Comparison of ENCODE assay signal across 18 cellular contexts in the genomic region with DNA sequence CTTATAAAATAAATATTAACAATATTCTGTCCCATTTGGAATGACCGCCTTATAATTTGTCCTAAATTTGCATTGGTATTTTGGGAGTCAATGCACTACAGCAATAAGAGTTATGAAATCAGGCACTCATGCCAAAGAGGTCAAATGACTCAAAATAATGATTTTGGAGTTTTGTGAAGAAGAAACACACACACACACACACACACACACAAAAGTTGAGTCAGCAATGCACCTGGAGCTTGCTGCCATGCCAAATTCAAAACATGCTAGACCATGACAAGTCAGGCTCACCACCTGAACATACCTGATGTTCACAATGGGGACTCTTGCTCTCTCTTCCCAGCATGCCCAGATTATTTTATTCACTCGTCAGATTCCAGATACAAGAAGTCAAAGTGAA. TPM values are rescaled to one million over a fixed set of nuclear protein-coding genes. Genes with fewer than 3 reads are reported as not detected.
DNase-seq lines count a peak whose midpoint lies in the region; ATAC-seq and TF ChIP-seq lines count a peak whose summit lies in the region.
"Had no signal": no experiment of that assay in that cellular context is flagged by ENCODE, and none has a peak within 500 bp of the region (broad histone marks: within the 10 kb centered on the region; RNA-seq: fewer than 3 reads in every experiment).

No MANE protein-coding gene starts in this region.

- ATAC-seq in GM23338 = no peak
- peak; percentile 68 to 84 (median 76) for ATAC-seq in right lobe of liver
- ATAC-seq in psoas muscle = no peak
- no peak for ATAC-seq in HG02763 (IDR thresholded peaks at IDR 0.05; ENCODE audit: unreplicated experiment)
- ATAC-seq: HCT116, K562 had no signal

- H3K4me1 ChIP-seq in GM23338 (ENCODE audit: insufficient read depth) (peaks cover 33% of the 10 kb centered on the region), adipocyte (ENCODE audit: control insufficient read depth, insufficient read depth, low read length) (peaks cover 32% of the 10 kb centered on the region), fibroblast of lung (ENCODE audit: control insufficient read depth, extremely low read depth, insufficient read depth, low read length) (no peaks in the 10 kb centered on the region), right lobe of liver (peaks cover 0 to 16% (median 8%) of the 10 kb centered on the region in 4 donors), psoas muscle (no peaks in the 10 kb centered on the region), right atrium auricular region (peaks cover 0 to 5% of the 10 kb centered on the region in 2 donors)
- H3K4me1 ChIP-seq: SJSA1 had no signal

- no peak for TF ChIP-seq CTCF in GM23338 (conservative IDR thresholded peaks at IDR 0.05; ENCODE audit: low read depth in 2 of 2)
- TF ChIP-seq CTCF in fibroblast of lung (conservative IDR thresholded peaks at IDR 0.05 in 1 of 2, IDR thresholded peaks at IDR 0.05 in 1 of 2; ENCODE audit: low read depth in 1 of 2, low read length in 2 of 2) = no peak
- TF ChIP-seq CTCF in right lobe of liver (IDR thresholded peaks at IDR 0.05) = no peak
- no peak for TF ChIP-seq CTCF in psoas muscle (IDR thresholded peaks at IDR 0.05)
- no peak for TF ChIP-seq CTCF in right atrium auricular region (IDR thresholded peaks at IDR 0.05)

- H3K4me3 ChIP-seq in GM23338 (no peak overlapping the region), adipocyte (ENCODE audit: low read length) (no peak overlapping the region), fibroblast of lung (replicated peaks in 1 of 4; ENCODE audit: control extremely low read depth in 1 of 4, insufficient read depth in 1 of 4, low read depth in 3 of 4, low read length in 4 of 4) (no peak overlapping the region), right lobe of liver (no peak overlapping the region), psoas muscle (no peak overlapping the region), right atrium auricular region (no peak overlapping the region)
- H3K4me3 ChIP-seq: K562, PC-9, SJSA1 had no signal

- H3K4me2 ChIP-seq in GM23338 (no peak overlapping the region), fibroblast of lung (ENCODE audit: extremely low read depth, insufficient read depth, low read length) (no peak overlapping the region)
- H3K4me2 ChIP-seq: PC-9 had no signal

- H3K9ac ChIP-seq in adipocyte (ENCODE audit: low read length) (no peak overlapping the region), fibroblast of lung (ENCODE audit: insufficient read depth, low read length) (no peak overlapping the region)

- H3K9me3 Mint-ChIP-seq in GM23338 = no peaks in the 10 kb centered on the region

- DNase-seq in GM23338 (ENCODE audit: low spot score) (no peak), adipocyte (ENCODE audit: low read depth) (peak; percentile 15), fibroblast of lung (ENCODE audit: low read depth in 2 of 2) (peak; percentile 11 to 32), right lobe of liver (peak in 1 of 3 donors; percentile 53), psoas muscle (no peak), RPMI8226 (no peak), right atrium auricular region (ENCODE audit: low spot score) (no peak)
- DNase-seq: COR-L47, DMS153, NCI-H1436, NCI-H2029, NCI-H2171 treated with DMSO at 0.1 percent for 48 hours, NCI-H446 treated with DMSO at 0.1 percent for 48 hours, PC-9 had no signal

- no peak overlapping the region for H2AFZ ChIP-seq in GM23338
- H2AFZ ChIP-seq in fibroblast of lung (ENCODE audit: low read length) = no peak overlapping the region
- H2AFZ ChIP-seq: PC-9 had no signal

- no peaks in the 10 kb centered on the region for H3F3A ChIP-seq in GM23338 (replicated peaks; ENCODE audit: low read depth)

- H4K20me1 ChIP-seq in GM23338 (replicated peaks; ENCODE audit: insufficient read depth) (no peaks in the 10 kb centered on the region; the same call in 1 of the 2 replicates), fibroblast of lung (ENCODE audit: control insufficient read depth, extremely low read depth, insufficient read depth, low read length) (no peaks in the 10 kb centered on the region)

- peaks cover 33% of the 10 kb centered on the region for H3K36me3 Mint-ChIP-seq in GM23338 (ENCODE audit: low read depth)

- H3K9me2 ChIP-seq in GM23338 (ENCODE audit: insufficient read depth) = no peaks in the 10 kb centered on the region

- TF ChIP-seq POLR2A in right lobe of liver (IDR thresholded peaks at IDR 0.05) = no peak

- peak overlapping the region; percentile 23; the same call in 1 of the 2 replicates for H3K27ac Mint-ChIP-seq in GM23338

- H3K27ac ChIP-seq in GM23338 (ENCODE audit: low read depth) = no peak overlapping the region
- no peak overlapping the region for H3K27ac ChIP-seq in fibroblast of lung (ENCODE audit: insufficient read depth, low read length)
- H3K27ac ChIP-seq in right lobe of liver = no peak overlapping the region
- H3K27ac ChIP-seq in psoas muscle = no peak overlapping the region
- H3K27ac ChIP-seq in right atrium auricular region = no peak overlapping the region
- H3K27ac ChIP-seq: PC-9, SJSA1 had no signal

- H3K4me1 Mint-ChIP-seq in GM23338 = peaks cover 17% of the 10 kb centered on the region

- no peak overlapping the region for H3K4me3 Mint-ChIP-seq in GM23338

- no peaks in the 10 kb centered on the region for H3K27me3 ChIP-seq in GM23338 (ENCODE audit: insufficient read depth)
- H3K27me3 ChIP-seq in adipocyte (replicated peaks; ENCODE audit: control insufficient read depth, insufficient read depth, low read length) = no peaks in the 10 kb centered on the region
- no peaks in the 10 kb centered on the region for H3K27me3 ChIP-seq in fibroblast of lung (ENCODE audit: control insufficient read depth, insufficient read depth, low read length)
- no peaks in the 10 kb centered on the region for H3K27me3 ChIP-seq in right lobe of liver
- H3K27me3 ChIP-seq in psoas muscle (ENCODE audit: insufficient read depth in 3 of 3, low read length in 2 of 3) = peaks cover 0 to 2% (median 0%) of the 10 kb centered on the region in 3 donors
- H3K27me3 ChIP-seq in right atrium auricular region = no peaks in the 10 kb centered on the region
- H3K27me3 ChIP-seq: SJSA1 had no signal

- H3K79me2 ChIP-seq in GM23338 (replicated peaks; ENCODE audit: insufficient read depth) (no peaks in the 10 kb centered on the region), fibroblast of lung (ENCODE audit: control insufficient read depth, insufficient read depth, low read length) (no peaks in the 10 kb centered on the region)

- 21% methylated on average over 2 of the region's 2 CpGs for WGBS in right lobe of liver (ENCODE audit: insufficient coverage, low coverage, low lambda C conversion rate, missing lambda C conversion rate)
- WGBS in psoas muscle, 3 donors = 80 to 85% (median 81%) methylated on average over 2 of the region's 2 CpGs

- no peaks in the 10 kb centered on the region for H3K27me3 Mint-ChIP-seq in GM23338 (ENCODE audit: insufficient read depth, low read depth, poor library complexity)

- H3K36me3 ChIP-seq in GM23338 (ENCODE audit: insufficient read depth) = peaks cover 6% of the 10 kb centered on the region
- no peaks in the 10 kb centered on the region for H3K36me3 ChIP-seq in adipocyte (ENCODE audit: control insufficient read depth, insufficient read depth, low read length, severe bottlenecking)
- no peaks in the 10 kb centered on the region for H3K36me3 ChIP-seq in fibroblast of lung (ENCODE audit: control insufficient read depth, insufficient read depth, low read length)
- no peaks in the 10 kb centered on the region for H3K36me3 ChIP-seq in right lobe of liver
- no peaks in the 10 kb centered on the region for H3K36me3 ChIP-seq in psoas muscle (ENCODE audit: insufficient read depth in 1 of 2, low read depth in 1 of 2)
- no peaks in the 10 kb centered on the region for H3K36me3 ChIP-seq in right atrium auricular region
- H3K36me3 ChIP-seq: SJSA1 had no signal

- H3K9me3 ChIP-seq in adipocyte (ENCODE audit: control insufficient read depth, low read length) (no peaks in the 10 kb centered on the region), fibroblast of lung (ENCODE audit: control insufficient read depth, insufficient read depth, low read depth, low read length) (no peaks in the 10 kb centered on the region), right lobe of liver (no peaks in the 10 kb centered on the region), psoas muscle (no peaks in the 10 kb centered on the region), right atrium auricular region (no peaks in the 10 kb centered on the region)
- H3K9me3 ChIP-seq: SJSA1 had no signal

- intact Hi-C loops in right lobe of liver (cut with DNase I) (loop anchor here in 1 of 2 donors (10.0 kb wide), 2 partner anchors 178 to 238 kb away; no protein-coding TSS in a partner anchor), psoas muscle (cut with DNase I) (loop anchor here (2.0 to 5.0 kb wide), 3 partner anchors 135 to 172 kb away; no protein-coding TSS in a partner anchor)

TF ChIP-seq in GM23338, 12 proteins besides CTCF, POLR2A, EP300 and RAD21 (continues in another document):
- TF ChIP-seq ZNF114 (CRISPR knock-in tag; IDR thresholded peaks at IDR 0.05) (no peak), NANOG (IDR thresholded peaks at IDR 0.05; ENCODE audit: borderline replicate concordance) (no peak), CREB1 (CRISPR knock-in tag; IDR thresholded peaks at IDR 0.05; ENCODE audit: low read depth) (no peak), JUNB (IDR thresholded peaks at IDR 0.05; ENCODE audit: unreplicated experiment) (no peak)

RNA-seq across cellular contexts. Expression of a gene that starts 56.7 kb away (rescaled TPM):
- 66.6 and 70.3 TPM in 2 replicates for total RNA-seq in GM23338 (2014; rRNA removed; shearing (Covaris generic))
- 30.6 and 36.6 TPM in 2 replicates for polyA plus RNA-seq in GM23338 (2016; fragmentation: Nextera tagmentation; extraction: Ambion mirVana)
- under 0.01 and 0.17 TPM in 2 replicates for total RNA-seq in fibroblast of lung
- 0.03 and 0.10 TPM in 2 replicates for polyA plus RNA-seq in fibroblast of lung
- polyA plus RNA-seq in fibroblast of lung (2012) = not detected in 2 replicates
- polyA minus RNA-seq in fibroblast of lung (ENCODE audit: low replicate concordance) = not detected in 2 replicates
- total RNA-seq in right lobe of liver = 1 to 10 TPM in 5 of 6 experiments, under 1 TPM in 1; 0.86 to 2.2 (median 1.3) TPM
- 1 to 10 TPM in 2 of 4 donors, under 1 TPM in 2; 0.84 to 1.5 (median 1.1) TPM for total RNA-seq in psoas muscle
- under 1 TPM; 0.16 to 0.20 (median 0.18) TPM for polyA plus RNA-seq in psoas muscle
- 1 to 10 TPM; 5.2 to 8.1 TPM for total RNA-seq in right atrium auricular region
- total RNA-seq: K562, PC-9, SJSA1 had no signal

Comparison
In these comparisons a context has a peak if more than half of its experiments do, and no peak if none do; other contexts are left out.
1. ATAC-seq: peak in right lobe of liver (4 of 4); none in GM23338 (single experiment), psoas muscle (0 of 4) and HG02763 (single experiment).
2. DNase-seq: peak in adipocyte (single experiment) and fibroblast of lung (2 of 2); none in GM23338 (single experiment), psoas muscle (0 of 2), RPMI8226 (single experiment) and right atrium auricular region (single experiment).